Comparison of ENCODE assay signal across 24 cellular contexts in genomic region chr18:74062037-74062436, GRCh38.
"Had no signal": no experiment of that assay in that cellular context is flagged by ENCODE, and none has a peak within 500 bp of the region (broad histone marks: within the 10 kb centered on the region; RNA-seq: fewer than 3 reads in every experiment).

No MANE protein-coding gene starts in this region.

- H3K36me3 Mint-ChIP-seq: mesothelial cell of epicardium; naive B cell; naive thymus-derived CD8-positive, alpha-beta T cell had no signal

- H3K27me3 ChIP-seq: dorsolateral prefrontal cortex, foreskin keratinocyte had no signal

- H3K4me3 Mint-ChIP-seq: mesothelial cell of epicardium; naive thymus-derived CD8-positive, alpha-beta T cell had no signal

- H3K9me3 ChIP-seq: lower lobe of right lung, mucosa of descending colon had no signal

- DNase-seq: dermis blood vessel endothelial cell; dorsolateral prefrontal cortex; effector CD4-positive, alpha-beta T cell; effector memory CD4-positive, alpha-beta T cell; foreskin keratinocyte; heart left ventricle; hippocampal formation; left cardiac atrium; left ventricle myocardium superior; lower lobe of right lung; mesenchymal stem cell; mucosa of descending colon; naive B cell; naive thymus-derived CD8-positive, alpha-beta T cell had no signal

- H3K9me3 Mint-ChIP-seq: mesothelial cell of epicardium had no signal

- H3K4me1 Mint-ChIP-seq: mesothelial cell of epicardium had no signal

- ATAC-seq: foreskin keratinocyte; gastroesophageal sphincter; heart left ventricle; left cardiac atrium; left lobe of liver; left ventricle myocardium superior; lower lobe of right lung; mucosa of descending colon; naive thymus-derived CD8-positive, alpha-beta T cell had no signal

- H3K4me3 ChIP-seq: coronary artery, dorsolateral prefrontal cortex, esophagus muscularis mucosa, gastroesophageal sphincter, heart left ventricle, lower lobe of right lung, mucosa of descending colon had no signal

- H3K27ac Mint-ChIP-seq: mesothelial cell of epicardium had no signal

- FAIRE-seq: colon, endothelial cell of umbilical vein, frontal cortex, islet of Langerhans, keratinocyte had no signal

- H3K4me1 ChIP-seq: esophagus muscularis mucosa, foreskin keratinocyte, gastroesophageal sphincter, heart left ventricle, lower lobe of right lung had no signal

- H3K27ac ChIP-seq: coronary artery, dorsolateral prefrontal cortex, esophagus muscularis mucosa, foreskin keratinocyte, gastroesophageal sphincter, heart left ventricle, lower lobe of right lung had no signal

- H3K36me3 ChIP-seq: esophagus muscularis mucosa, gastroesophageal sphincter, heart left ventricle, lower lobe of right lung had no signal
